18 cellular contexts compared by ENCODE assay signal in genomic region chr15:28895566-28895965, GRCh38. TPM values are rescaled to one million over a fixed set of nuclear protein-coding genes. Genes with fewer than 3 reads are reported as not detected.
DNase-seq lines count a peak whose midpoint lies in the region; ATAC-seq, FAIRE-seq and TF ChIP-seq lines count a peak whose summit lies in the region.
"Had no signal": no experiment of that assay in that cellular context is flagged by ENCODE, and none has a peak within 500 bp of the region (broad histone marks: within the 10 kb centered on the region; RNA-seq: fewer than 3 reads in every experiment).

No MANE protein-coding gene starts in this region.

- no peak for TF ChIP-seq CTCF in H1 (IDR thresholded peaks at IDR 0.05; ENCODE audit: control extremely low read depth in 1 of 3, insufficient read depth in 1 of 3, low read depth in 1 of 3, low read length in 3 of 3)

- no peak overlapping the region for H4K8ac ChIP-seq in H1 (ENCODE audit: extremely low read depth, insufficient read depth, low read length)

- no peak for FAIRE-seq in H1 (lab: Jason Lieb, UNC)
- FAIRE-seq: GM12878, GM18507 had no signal

- POLR2A ChIA-PET in H1 (lab: Charles Lee; ENCODE audit: partially characterized antibody): interaction anchor here (1.7 kb wide), 1 partner anchor 10 kb away, joined by 6 read pairs; the partner anchor contains the start of gene APBA2

- H3K27ac ChIP-seq in Karpas-422 (ENCODE audit: low read length): no peak overlapping the region
- no peak overlapping the region for H3K27ac ChIP-seq in H1 (ENCODE audit: low read depth, low read length)
- H3K27ac ChIP-seq: BLaER1 treated with 17β-estradiol and CSF1 and Interleukin-3, amounts not matched to agents 10 nM and 100 nM had no signal

- TF ChIP-seq EP300 in H1 (IDR thresholded peaks at IDR 0.05; ENCODE audit: borderline replicate concordance in 1 of 2, low read depth in 2 of 2, low read length in 2 of 2): no peak

- H2AFZ ChIP-seq in Karpas-422 (ENCODE audit: low read length) (no peak overlapping the region), H1 (ENCODE audit: low read length) (no peak overlapping the region)
- H2AFZ ChIP-seq: GM23338 had no signal

- no peak overlapping the region for H3K23ac ChIP-seq in H1 (ENCODE audit: insufficient read length)

- peak overlapping the region; percentile 22 for H3K27ac Mint-ChIP-seq in activated naive CD8-positive, alpha-beta T cell
- no peak overlapping the region for H3K27ac Mint-ChIP-seq in activated naive CD8-positive, alpha-beta T cell treated with anti-CD3 and anti-CD28 coated beads for 36 hours
- H3K27ac Mint-ChIP-seq: GM23338 had no signal

- H3K4me3 ChIP-seq in Karpas-422 (ENCODE audit: low read length) (no peak overlapping the region), H1 (ENCODE audit: extremely low read depth in 1 of 4, insufficient read depth in 2 of 4, low read depth in 3 of 4, low read length in 4 of 4) (no peak overlapping the region)
- H3K4me3 ChIP-seq: BLaER1 treated with 17β-estradiol and CSF1 and Interleukin-3, amounts not matched to agents 10 nM and 100 nM; GM12878; GM23338; HAP-1 had no signal

- H3K4me1 ChIP-seq in Karpas-422 (ENCODE audit: low read length) (no peaks in the 10 kb centered on the region), H1 (replicated peaks in 1 of 4; ENCODE audit: control insufficient read depth in 3 of 4, insufficient read depth in 4 of 4, low read length in 3 of 4) (peaks cover 0 to 2% (median 0%) of the 10 kb centered on the region in 4 experiments; a peak in 2 of 7 replicates)
- H3K4me1 ChIP-seq: HAP-1 had no signal

- H2BK120ac ChIP-seq in H1 (replicated peaks; ENCODE audit: low read depth, low read length): no peak overlapping the region

- intact Hi-C loops in posterior vena cava (cut with DNase I): no loop called here

- ATAC-seq in HG03521 (IDR thresholded peaks at IDR 0.05; ENCODE audit: unreplicated experiment) (no peak), HG02610 (IDR thresholded peaks at IDR 0.05; ENCODE audit: unreplicated experiment) (no peak), GM19035 (IDR thresholded peaks at IDR 0.05; ENCODE audit: unreplicated experiment) (no peak)
- ATAC-seq: GM12878, GM23338 had no signal

- WGBS in H1 (ENCODE audit: extremely low coverage in 1 of 2, insufficient coverage in 1 of 2, insufficient read length in 1 of 2, insufficient replicate concordance in 2 of 2, low coverage in 1 of 2, low lambda C conversion rate in 2 of 2, missing lambda C conversion rate in 1 of 2), 2 experiments: 83% methylated on average over 6 of the region's 6 CpGs; no CpG with 5 or more reads in 1 of the 2 experiments

- no peak overlapping the region for H4K5ac ChIP-seq in H1 (ENCODE audit: insufficient read length, low read depth, low read length)

- H3K79me2 ChIP-seq in Karpas-422 (ENCODE audit: low read length): no peaks in the 10 kb centered on the region
- H3K79me2 ChIP-seq in H1 (ENCODE audit: control insufficient read depth in 1 of 2, insufficient read depth in 2 of 2, low read length in 2 of 2): no peaks in the 10 kb centered on the region

- no peaks in the 10 kb centered on the region for H3K23me2 ChIP-seq in H1 (ENCODE audit: low read depth, low read length)

- 0 out of 2 replicates have a peak overlapping the region, but pooled peaks have one; percentile 35 for H2BK5ac ChIP-seq in H1 (ENCODE audit: low read depth, low read length)

- no peak overlapping the region for H3K4ac ChIP-seq in H1 (replicated peaks; ENCODE audit: insufficient read length, low read depth, low read length)

- H2BK20ac ChIP-seq in H1 (ENCODE audit: low read length): no peak overlapping the region

- CTCF ChIA-PET in H1 (lab: Charles Lee; ENCODE audit: partially characterized antibody): interaction anchor here (3.4 kb wide), 1 partner anchor 8 kb away, joined by 19 read pairs; no protein-coding TSS in a partner anchor

- H3K79me1 ChIP-seq in H1 (ENCODE audit: low read depth, low read length): peaks cover 7% of the 10 kb centered on the region

- 0 out of 2 replicates have a peak overlapping the region, but pooled peaks have one; percentile 39 for H2BK12ac ChIP-seq in H1 (ENCODE audit: low read depth, low read length)

- no peak overlapping the region for H3K18ac ChIP-seq in H1 (ENCODE audit: extremely low read depth, low read length)

- no peaks in the 10 kb centered on the region for H3K27me3 ChIP-seq in Karpas-422 (ENCODE audit: low read length)
- no peaks in the 10 kb centered on the region for H3K27me3 ChIP-seq in H1 (replicated peaks in 1 of 4; ENCODE audit: control insufficient read depth in 3 of 4, extremely low read depth in 1 of 4, insufficient read depth in 3 of 4, low read length in 3 of 4)
- H3K27me3 ChIP-seq: BLaER1 treated with 17β-estradiol and CSF1 and Interleukin-3, amounts not matched to agents 10 nM and 100 nM had no signal

- H3K9ac ChIP-seq in Karpas-422 (ENCODE audit: low read length): no peak overlapping the region
- H3K9ac ChIP-seq in H1 (replicated peaks in 1 of 4; ENCODE audit: extremely low read depth in 1 of 4, low read depth in 3 of 4, low read length in 3 of 4): no peak overlapping the region
- H3K9ac ChIP-seq: BLaER1 treated with 17β-estradiol and CSF1 and Interleukin-3, amounts not matched to agents 10 nM and 100 nM had no signal

- no peak for TF ChIP-seq RAD21 in H1 (IDR thresholded peaks at IDR 0.05 in 1 of 2, conservative IDR thresholded peaks at IDR 0.05 in 1 of 2; ENCODE audit: low read depth in 2 of 2, low read length in 2 of 2)

- no peak overlapping the region for H3K56ac ChIP-seq in H1 (replicated peaks; ENCODE audit: insufficient read length, low read depth, low read length)

- no peaks in the 10 kb centered on the region for H3K9me3 ChIP-seq in Karpas-422 (ENCODE audit: low read length)
- H3K9me3 ChIP-seq in H1 (ENCODE audit: insufficient read depth in 2 of 2, low read depth in 1 of 2, low read length in 1 of 2): peaks cover 6 to 11% of the 10 kb centered on the region in 2 experiments
- H3K9me3 ChIP-seq: BLaER1 treated with 17β-estradiol and CSF1 and Interleukin-3, amounts not matched to agents 10 nM and 100 nM had no signal

- H2AK5ac ChIP-seq in H1 (ENCODE audit: low read depth, low read length): 0 out of 2 replicates have a peak overlapping the region, but pooled peaks have one; percentile 24

- H4K20me1 ChIP-seq in Karpas-422 (ENCODE audit: insufficient read depth, low read depth, low read length) (no peaks in the 10 kb centered on the region), H1 (replicated peaks in 1 of 2; ENCODE audit: control insufficient read depth in 1 of 2, insufficient read depth in 2 of 2, low read length in 2 of 2) (no peaks in the 10 kb centered on the region)

- H4K91ac ChIP-seq in H1 (replicated peaks; ENCODE audit: insufficient read length, low read length): no peak overlapping the region

- peaks cover 86% of the 10 kb centered on the region for H3K4me1 Mint-ChIP-seq in activated naive CD8-positive, alpha-beta T cell (ENCODE audit: low read depth)
- H3K4me1 Mint-ChIP-seq in activated naive CD8-positive, alpha-beta T cell treated with anti-CD3 and anti-CD28 coated beads for 36 hours: peaks cover 75% of the 10 kb centered on the region

- TF ChIP-seq POLR2A in H1 (IDR thresholded peaks at IDR 0.05; ENCODE audit: control extremely low read depth in 1 of 2, low read depth in 2 of 2, low read length in 2 of 2): no peak

- no peak overlapping the region for H2BK15ac ChIP-seq in H1 (ENCODE audit: low read length)

- no peak overlapping the region for H3K4me3 Mint-ChIP-seq in activated naive CD8-positive, alpha-beta T cell
- H3K4me3 Mint-ChIP-seq in activated naive CD8-positive, alpha-beta T cell treated with anti-CD3 and anti-CD28 coated beads for 36 hours: no peak overlapping the region
- H3K4me3 Mint-ChIP-seq: CD4-positive, CD25-positive, alpha-beta regulatory T cell; GM23338 had no signal

- H3K4me2 ChIP-seq in Karpas-422 (ENCODE audit: low read depth, low read length, poor library complexity, severe bottlenecking) (no peak overlapping the region), H1 (ENCODE audit: insufficient read depth in 1 of 2, low read depth in 2 of 2, low read length in 2 of 2) (no peak overlapping the region)
- H3K4me2 ChIP-seq: BLaER1 treated with 17β-estradiol and CSF1 and Interleukin-3, amounts not matched to agents 10 nM and 100 nM; GM23338 had no signal

- DNase-seq in activated naive CD8-positive, alpha-beta T cell treated with anti-CD3 and anti-CD28 coated beads for 36 hours: no peak
- DNase-seq in Karpas-422 (peak; percentile 11), H1 (ENCODE audit: low read depth in 1 of 2, low spot score in 2 of 2) (no peak), posterior vena cava (ENCODE audit: low spot score) (peak; percentile 67)
- DNase-seq: ACHN; CD4-positive, CD25-positive, alpha-beta regulatory T cell; DMS 273 treated with DMSO at 0.1 percent for 48 hours had no signal

- no peaks in the 10 kb centered on the region for H3K27me3 Mint-ChIP-seq in activated naive CD8-positive, alpha-beta T cell
- H3K27me3 Mint-ChIP-seq in activated naive CD8-positive, alpha-beta T cell treated with anti-CD3 and anti-CD28 coated beads for 36 hours: no peaks in the 10 kb centered on the region
- H3K27me3 Mint-ChIP-seq: CD4-positive, CD25-positive, alpha-beta regulatory T cell had no signal

- no peaks in the 10 kb centered on the region for H3K36me3 ChIP-seq in Karpas-422 (ENCODE audit: insufficient read depth, low read length)
- no peaks in the 10 kb centered on the region for H3K36me3 ChIP-seq in H1 (ENCODE audit: control insufficient read depth in 2 of 4, insufficient read depth in 4 of 4, low read length in 3 of 4)
- H3K36me3 ChIP-seq: BLaER1 treated with 17β-estradiol and CSF1 and Interleukin-3, amounts not matched to agents 10 nM and 100 nM; HAP-1 had no signal

- no peaks in the 10 kb centered on the region for H3K9me3 Mint-ChIP-seq in activated naive CD8-positive, alpha-beta T cell (ENCODE audit: low read depth)
- H3K9me3 Mint-ChIP-seq in activated naive CD8-positive, alpha-beta T cell treated with anti-CD3 and anti-CD28 coated beads for 36 hours: no peaks in the 10 kb centered on the region

- H3K14ac ChIP-seq in H1 (ENCODE audit: insufficient read length): no peak overlapping the region

- H3K36me3 Mint-ChIP-seq in activated naive CD8-positive, alpha-beta T cell: no peaks in the 10 kb centered on the region
- H3K36me3 Mint-ChIP-seq in activated naive CD8-positive, alpha-beta T cell treated with anti-CD3 and anti-CD28 coated beads for 36 hours: peaks cover 12% of the 10 kb centered on the region
- H3K36me3 Mint-ChIP-seq: CD4-positive, CD25-positive, alpha-beta regulatory T cell had no signal

- no peaks in the 10 kb centered on the region for H3K9me2 ChIP-seq in Karpas-422 (replicated peaks; ENCODE audit: insufficient read depth, low read length)

RNA-seq across cellular contexts. Expression of gene APBA2, which starts 9.8 kb away (rescaled TPM):
- total RNA-seq in activated naive CD8-positive, alpha-beta T cell treated with anti-CD3 and anti-CD28 coated beads for 36 hours: 10 to 100 TPM; 29.2 to 34.1 TPM
- not detected in 2 replicates for total RNA-seq in Karpas-422 (2014; rRNA removed; shearing (Covaris generic); ENCODE audit: low replicate concordance)
- total RNA-seq in H1 (2021; fragmentation: NEBNext Ultra II Directional; extraction: Animal tissue kit (Norgen Biotek cat#: 25700)): 13.9 and 15.5 TPM in 2 replicates
- polyA plus RNA-seq in H1 (2011; rRNA removed): 19.0 and 20.4 TPM in 2 replicates
- 19.3 TPM for polyA plus RNA-seq in H1 (2011; cell fraction: cytosol; rRNA removed)
- polyA plus RNA-seq in H1 (2011; cell fraction: nucleus; rRNA removed): 38.3 TPM
- 9.5 to 16.7 TPM (median 14.7 TPM) in 4 replicates for polyA plus RNA-seq in H1 (2012, experiment 1 of 2)
- polyA plus RNA-seq in H1 (2012, experiment 2 of 2): 9.8 TPM
- 8.2 TPM for polyA plus RNA-seq in H1 (2013, experiment 1 of 2)
- 8.5 TPM for polyA plus RNA-seq in H1 (2013, experiment 2 of 2)
- polyA minus RNA-seq in H1 (2011; rRNA and poly(A)+ RNA removed): 16.0 and 21.3 TPM in 2 replicates
- polyA minus RNA-seq in H1 (2011; cell fraction: cytosol; rRNA and poly(A)+ RNA removed): 10.5 TPM
- 14.0 TPM for polyA minus RNA-seq in H1 (2011; cell fraction: nucleus; rRNA and poly(A)+ RNA removed)
- total RNA-seq in posterior vena cava: 1 to 10 TPM; 2.7 to 4.0 TPM

RNA-seq across cellular contexts. Expression of gene GOLGA6L7, which starts 47.1 kb away (rescaled TPM):
- not detected for total RNA-seq in activated naive CD8-positive, alpha-beta T cell treated with anti-CD3 and anti-CD28 coated beads for 36 hours
- total RNA-seq in Karpas-422 (2014; rRNA removed; shearing (Covaris generic); ENCODE audit: low replicate concordance): not detected in 2 replicates
- total RNA-seq in H1 (2021; fragmentation: NEBNext Ultra II Directional; extraction: Animal tissue kit (Norgen Biotek cat#: 25700)): not detected in 2 replicates
- not detected in 2 replicates for polyA plus RNA-seq in H1 (2011; rRNA removed)
- not detected for polyA plus RNA-seq in H1 (2011; cell fraction: cytosol; rRNA removed)
- polyA plus RNA-seq in H1 (2011; cell fraction: nucleus; rRNA removed): not detected
- 0.17 to 0.22 TPM in 2 of 4 replicates, not detected in the others for polyA plus RNA-seq in H1 (2012, experiment 1 of 2)
- not detected for polyA plus RNA-seq in H1 (2012, experiment 2 of 2)
- not detected for polyA plus RNA-seq in H1 (2013, experiment 1 of 2)
- not detected for polyA plus RNA-seq in H1 (2013, experiment 2 of 2)
- not detected in 2 replicates for polyA minus RNA-seq in H1 (2011; rRNA and poly(A)+ RNA removed)
- polyA minus RNA-seq in H1 (2011; cell fraction: cytosol; rRNA and poly(A)+ RNA removed): not detected
- not detected for polyA minus RNA-seq in H1 (2011; cell fraction: nucleus; rRNA and poly(A)+ RNA removed)
- total RNA-seq in posterior vena cava: not detected
- total RNA-seq: A172; CD4-positive, CD25-positive, alpha-beta regulatory T cell; Daoy; GM12878; GM23338 had no signal
- polyA plus RNA-seq: CD4-positive, CD25-positive, alpha-beta regulatory T cell; GM12878 had no signal

Comparison
In these comparisons a context has a peak if more than half of its experiments do, and no peak if none do; other contexts are left out.
1. DNase-seq: peak in Karpas-422 (single experiment) and posterior vena cava (single experiment); none in activated naive CD8-positive, alpha-beta T cell treated with anti-CD3 and anti-CD28 coated beads for 36 hours (single experiment) and H1 (0 of 2).